In genomic region chr3:56133423-56133822, GRCh38 we compare ENCODE assay signal across 1 cellular context.
TF ChIP-seq lines count a peak whose summit lies in the region.

No MANE protein-coding gene starts in this region.

TF ChIP-seq in endothelial cell of umbilical vein, 7 proteins besides CTCF, POLR2A, EP300 and RAD21:
- no peak for TF ChIP-seq JUN (IDR thresholded peaks at IDR 0.05; ENCODE audit: borderline replicate concordance, insufficient read depth, insufficient read length, low read depth)
- no peak for TF ChIP-seq MAX (IDR thresholded peaks at IDR 0.05; ENCODE audit: insufficient read depth, insufficient read length)
- no peak for TF ChIP-seq MYC (IDR thresholded peaks at IDR 0.05; ENCODE audit: low read depth, low read length)
- TF ChIP-seq POLR2AphosphoS5 (IDR thresholded peaks at IDR 0.05; ENCODE audit: insufficient read depth, low read depth, low read length): no peak
- TF ChIP-seq GATA2 (IDR thresholded peaks at IDR 0.05; ENCODE audit: insufficient read depth, insufficient read length, low read depth, low read length): no peak
- TF ChIP-seq EZH2 (IDR thresholded peaks at IDR 0.05; ENCODE audit: borderline replicate concordance, low read depth, low read length, severe bottlenecking): no peak
- TF ChIP-seq FOS (IDR thresholded peaks at IDR 0.05; ENCODE audit: borderline replicate concordance, insufficient read depth, low read length): peak; percentile 29
